8 cellular contexts compared by ENCODE assay signal in the genomic region with DNA sequence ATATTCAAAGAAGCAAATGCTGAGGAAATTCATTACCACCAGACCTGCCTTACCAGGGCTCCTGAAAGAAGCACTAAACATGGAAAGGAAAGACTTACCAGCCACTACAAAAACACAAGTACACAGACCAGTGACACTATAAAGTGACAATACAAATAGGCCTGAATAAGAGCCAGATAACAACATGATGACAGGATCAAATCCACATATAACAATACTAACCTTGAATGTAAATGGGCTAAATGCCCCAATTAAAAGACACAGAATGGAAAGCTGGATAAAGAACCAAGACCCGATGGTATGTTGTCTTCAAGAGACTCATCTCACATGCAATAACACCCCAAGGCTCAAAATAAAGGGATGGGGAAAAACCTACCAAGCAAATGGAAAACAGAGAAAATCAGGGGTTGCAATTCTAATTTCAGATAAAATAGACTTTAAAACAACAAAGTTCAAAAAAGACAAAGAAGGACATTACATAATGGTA.
"Had no signal": no experiment of that assay in that cellular context is flagged by ENCODE, and none has a peak within 500 bp of the region (broad histone marks: within the 10 kb centered on the region; RNA-seq: fewer than 3 reads in every experiment).

No MANE protein-coding gene starts in this region.

- H3K27ac ChIP-seq: HL-60, KMS-11 had no signal

- H3K4me3 Mint-ChIP-seq: IgD-negative memory B cell had no signal

- H3K4me3 ChIP-seq: K562 had no signal

- DNase-seq: IMR-90, KBM-7, KG1 had no signal

- H3K4me1 Mint-ChIP-seq: IgD-negative memory B cell had no signal

- H3K27me3 Mint-ChIP-seq: IgD-negative memory B cell had no signal

- ATAC-seq: HepG2, K562 had no signal

- H3K27ac Mint-ChIP-seq: IgD-negative memory B cell had no signal
